ENCODE assay signal across 1 cellular context in the genomic region with DNA sequence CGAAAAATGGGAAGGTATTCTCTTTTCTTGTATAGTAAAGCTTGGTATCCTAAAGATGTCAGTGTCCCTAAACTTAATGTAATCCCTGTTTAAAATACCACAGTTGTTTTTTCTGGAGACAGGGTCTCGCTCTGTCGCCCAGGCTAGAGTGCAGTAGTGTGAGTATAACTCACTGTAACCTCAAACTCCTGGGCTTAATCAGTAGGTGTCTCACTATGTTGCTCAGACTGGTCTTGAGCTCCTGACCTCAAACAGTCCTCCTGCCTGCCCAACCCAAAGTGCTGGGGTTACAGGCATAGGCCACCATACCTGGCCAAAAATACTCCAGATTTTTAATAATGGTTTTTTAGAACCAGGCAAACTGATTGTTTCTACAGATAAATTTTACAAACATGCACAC.
TF ChIP-seq lines count a peak whose summit lies in the region.

No MANE protein-coding gene starts in this region.

TF ChIP-seq in HCT116, 20 proteins besides CTCF, POLR2A, EP300 and RAD21 (continued from another document):
- TF ChIP-seq ATF3 (IDR thresholded peaks at IDR 0.05) (no peak), SRF (IDR thresholded peaks at IDR 0.05; ENCODE audit: low read depth) (no peak)
